Comparison of ENCODE assay signal across 8 cellular contexts in genomic region chr6:111480988-111481830, GRCh38. TPM values are rescaled to one million over a fixed set of nuclear protein-coding genes. Genes with fewer than 3 reads are reported as not detected.
DNase-seq lines count a peak whose midpoint lies in the region; ATAC-seq, FAIRE-seq and TF ChIP-seq lines count a peak whose summit lies in the region.

No MANE protein-coding gene starts in this region.

- no peak for DNase-seq in CD14-positive monocyte (ENCODE audit: low spot score)
- no peak for DNase-seq in kidney
- no peak for DNase-seq in stimulated activated CD4-positive, alpha-beta T cell treated with anti-CD3 and anti-CD28 coated beads, Interleukin-4, amount 100 ng/mL, for 24 hours
- DNase-seq in SHP77 treated with DMSO at 0.1 percent for 48 hours (lab: John Stamatoyannopoulos, UW) = no peak

- peaks cover 55% of the 10 kb centered on the region for H3K27me3 ChIP-seq in HUES6 (ENCODE audit: control insufficient read depth, insufficient read depth, low read length)

- H3K9ac ChIP-seq in HUES6 (ENCODE audit: low read length) (peak overlapping the region; percentile 99), kidney (ENCODE audit: low read length in 2 of 2) (peak overlapping the region; percentile 81 to 97)

- H3K27ac Mint-ChIP-seq in CD14-positive monocyte = peak overlapping the region in 6 of 7 donors; percentile 64 to 98 (median 96)
- H3K27ac Mint-ChIP-seq in activated naive CD8-positive, alpha-beta T cell = peak overlapping the region; percentile 9

- no peak for TF ChIP-seq CTCF in CD14-positive monocyte (IDR thresholded peaks at IDR 0.05)
- no peak for TF ChIP-seq CTCF in kidney (IDR thresholded peaks at IDR 0.05; ENCODE audit: borderline replicate concordance, extremely low read depth, insufficient read depth)

- H3K4me3 ChIP-seq in HUES6 (ENCODE audit: low read depth, low read length) (peak overlapping the region; percentile 94), kidney (ENCODE audit: low read length in 2 of 2) (peak overlapping the region; percentile 90 to 98)

- peaks cover 31% of the 10 kb centered on the region for H3K4me1 Mint-ChIP-seq in CD14-positive monocyte
- H3K4me1 Mint-ChIP-seq in activated naive CD8-positive, alpha-beta T cell (ENCODE audit: low read depth) = peaks cover 44% of the 10 kb centered on the region

- ATAC-seq in GM19467 (IDR thresholded peaks at IDR 0.05; ENCODE audit: unreplicated experiment) = no peak

- H3K36me3 ChIP-seq in HUES6 (ENCODE audit: control insufficient read depth, insufficient read depth, low read length) = 0 out of 2 replicates have a peak, but pooled peaks cover 1% of the 10 kb centered on the region
- no peaks in the 10 kb centered on the region for H3K36me3 ChIP-seq in kidney (ENCODE audit: control insufficient read depth in 1 of 2, insufficient read depth in 2 of 2, low read length in 2 of 2)

- H3K27me3 Mint-ChIP-seq in CD14-positive monocyte (ENCODE audit: low read depth in 3 of 3) = no peaks in the 10 kb centered on the region
- no peaks in the 10 kb centered on the region for H3K27me3 Mint-ChIP-seq in activated naive CD8-positive, alpha-beta T cell

- FAIRE-seq in kidney (lab: Jason Lieb, UNC) = no peak

- H3K27ac ChIP-seq in HUES6 (ENCODE audit: low read depth, low read length) (no peak overlapping the region), kidney (ENCODE audit: low read depth in 2 of 2, low read length in 2 of 2) (peak overlapping the region; percentile 99 to 100), temporal lobe (ENCODE audit: low read depth, low read length) (peak overlapping the region; percentile 95)

- peak overlapping the region; percentile 97 to 99 for H3K4me3 Mint-ChIP-seq in CD14-positive monocyte
- peak overlapping the region; percentile 93 for H3K4me3 Mint-ChIP-seq in activated naive CD8-positive, alpha-beta T cell

- H3K4me1 ChIP-seq in HUES6 (ENCODE audit: control insufficient read depth, insufficient read depth, low read length) (peaks cover 36% of the 10 kb centered on the region), kidney (ENCODE audit: control insufficient read depth in 1 of 2, insufficient read depth in 1 of 2, low read depth in 1 of 2, low read length in 2 of 2) (peaks cover 14 to 15% of the 10 kb centered on the region in 2 donors)

- peaks cover 0 to 2% (median 0%) of the 10 kb centered on the region in 7 donors for H3K9me3 Mint-ChIP-seq in CD14-positive monocyte
- no peaks in the 10 kb centered on the region for H3K9me3 Mint-ChIP-seq in activated naive CD8-positive, alpha-beta T cell (ENCODE audit: low read depth)

- intact Hi-C loops in CD14-positive monocyte (cut with micrococcal nuclease) (loop anchor here (5.0 to 10.0 kb wide), 6 partner anchors 74 to 606 kb away; partner anchors contain the start of genes AMD1 (in 1 of the 2) and TRAF3IP2 (in 1 of the 2)), kidney (cut with DNase I) (no loop called here)

- H3K36me3 Mint-ChIP-seq in CD14-positive monocyte = no peaks in the 10 kb centered on the region
- no peaks in the 10 kb centered on the region for H3K36me3 Mint-ChIP-seq in activated naive CD8-positive, alpha-beta T cell

- H3K9me3 ChIP-seq in HUES6 (ENCODE audit: control insufficient read depth, insufficient read depth, low read depth, low read length) = peaks cover under 1% of the 10 kb centered on the region; the same call in 1 of the 2 replicates
- H3K9me3 ChIP-seq in kidney (ENCODE audit: control insufficient read depth in 1 of 2, low read length in 2 of 2) = no peaks in the 10 kb centered on the region

RNA-seq across cellular contexts. Expression of gene REV3L, which starts 1.8 kb away (rescaled TPM):
- 1 to 10 TPM; 3.4 to 4.9 TPM for polyA plus RNA-seq in CD14-positive monocyte
- total RNA-seq in kidney = 30.0 TPM
- 4.4 TPM for polyA plus RNA-seq in kidney (ENCODE audit: insufficient read depth, low read depth, low replicate concordance)
- total RNA-seq in temporal lobe = 93.9 TPM
